Comparison of ENCODE assay signal across 1 cellular context in the genomic region with DNA sequence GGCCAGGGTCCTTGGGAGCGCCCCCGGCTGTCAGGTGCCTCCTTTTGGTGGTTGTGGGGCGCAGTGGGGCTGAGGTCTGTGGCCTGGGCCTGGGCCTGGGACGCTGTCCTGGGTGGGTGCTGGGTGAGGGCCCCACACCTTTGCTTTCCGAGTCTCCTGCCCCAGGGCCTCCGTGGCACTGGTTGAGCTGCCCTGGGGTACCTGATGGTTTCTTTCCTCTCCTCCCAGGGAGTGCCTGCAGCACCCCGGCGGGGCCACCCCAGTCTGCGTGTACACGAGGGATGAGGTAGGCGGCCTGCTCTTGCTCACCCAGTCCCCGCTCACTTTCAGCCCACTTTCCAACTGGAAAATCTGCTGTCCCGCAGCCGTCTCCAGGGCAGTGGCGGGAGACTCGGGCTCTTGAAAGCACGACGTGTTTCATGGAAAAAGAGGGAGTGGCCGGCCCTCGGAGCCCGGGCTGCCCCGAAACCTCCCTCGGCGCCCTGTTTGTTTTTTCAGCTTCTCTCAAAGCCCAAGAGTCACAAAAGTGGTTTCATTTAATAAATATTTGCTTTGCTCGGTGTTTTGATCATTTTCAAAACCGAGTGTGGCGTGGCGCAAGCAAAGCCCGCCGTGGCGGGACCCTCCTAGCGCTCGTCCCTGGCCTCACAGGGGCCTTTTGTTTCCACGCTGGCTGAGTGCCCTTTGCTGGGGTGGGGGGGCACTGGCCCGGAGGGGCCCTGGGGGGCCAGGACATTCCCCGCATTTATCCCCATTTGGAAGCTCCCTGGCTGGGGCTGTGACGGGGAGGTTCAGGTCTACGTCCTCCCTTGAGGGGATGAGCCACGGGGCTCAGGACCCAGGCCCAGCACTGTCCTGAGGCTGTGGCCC.
TF ChIP-seq lines count a peak whose summit lies in the region.

No MANE protein-coding gene starts in this region.

TF ChIP-seq in HepG2, 621 proteins besides CTCF, POLR2A, EP300 and RAD21 (continued from another document and continues in another):
- TF ChIP-seq ZBTB39 (CRISPR knock-in tag; IDR thresholded peaks at IDR 0.05) (no peak; the same call in none of the 2 replicates), ZNF20 (CRISPR knock-in tag; IDR thresholded peaks at IDR 0.05) (0 out of 2 replicates have a peak, but pooled peaks have one; percentile 36), ZNF460 (CRISPR knock-in tag; IDR thresholded peaks at IDR 0.05; ENCODE audit: borderline replicate concordance) (peak; percentile 44; the same call in 1 of the 2 replicates), ZNF431 (CRISPR knock-in tag; IDR thresholded peaks at IDR 0.05; ENCODE audit: borderline replicate concordance, low read depth) (no peak), MIER2 (CRISPR knock-in tag; IDR thresholded peaks at IDR 0.05) (0 out of 2 replicates have a peak, but pooled peaks have one; percentile 4), ZNF180 (CRISPR knock-in tag; IDR thresholded peaks at IDR 0.05; ENCODE audit: borderline replicate concordance, low read depth) (no peak), TSC22D2 (CRISPR knock-in tag; IDR thresholded peaks at IDR 0.05; ENCODE audit: borderline replicate concordance) (no peak; the same call in 1 of the 2 replicates), ZKSCAN8 (CRISPR knock-in tag; IDR thresholded peaks at IDR 0.05; ENCODE audit: borderline replicate concordance) (peak; percentile 16; the same call in 1 of the 2 replicates), SNAPC5 (CRISPR knock-in tag; IDR thresholded peaks at IDR 0.05; ENCODE audit: borderline replicate concordance) (0 out of 2 replicates have a peak, but pooled peaks have one; percentile 21), ZBTB42 (CRISPR knock-in tag; IDR thresholded peaks at IDR 0.05) (peak; percentile 35), SP4 (CRISPR knock-in tag; IDR thresholded peaks at IDR 0.05) (no peak), ISL2 (CRISPR knock-in tag; IDR thresholded peaks at IDR 0.05) (peak; percentile 96), ETS1 (CRISPR knock-in tag; IDR thresholded peaks at IDR 0.05) (peak; percentile 61; the same call in 1 of the 2 replicates), ZSCAN31 (CRISPR knock-in tag; IDR thresholded peaks at IDR 0.05; ENCODE audit: low read depth) (no peak), STAG1 (CRISPR knock-in tag; IDR thresholded peaks at IDR 0.05) (peak; percentile 10; the same call in 1 of the 2 replicates), HNRNPH1 (optimal IDR thresholded peaks at IDR 0.05; ENCODE audit: low read depth, low read length) (peak; percentile 34)
- TF ChIP-seq, protein P1, sequence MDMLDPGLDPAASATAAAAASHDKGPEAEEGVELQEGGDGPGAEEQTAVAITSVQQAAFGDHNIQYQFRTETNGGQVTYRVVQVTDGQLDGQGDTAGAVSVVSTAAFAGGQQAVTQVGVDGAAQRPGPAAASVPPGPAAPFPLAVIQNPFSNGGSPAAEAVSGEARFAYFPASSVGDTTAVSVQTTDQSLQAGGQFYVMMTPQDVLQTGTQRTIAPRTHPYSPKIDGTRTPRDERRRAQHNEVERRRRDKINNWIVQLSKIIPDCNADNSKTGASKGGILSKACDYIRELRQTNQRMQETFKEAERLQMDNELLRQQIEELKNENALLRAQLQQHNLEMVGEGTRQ (IDR thresholded peaks at IDR 0.05; ENCODE audit: low read depth, low read length): no peak
- TF ChIP-seq, protein P1 (CRISPR knock-in tag; IDR thresholded peaks at IDR 0.05; ENCODE audit: borderline replicate concordance): no peak
- TF ChIP-seq, protein P2, sequence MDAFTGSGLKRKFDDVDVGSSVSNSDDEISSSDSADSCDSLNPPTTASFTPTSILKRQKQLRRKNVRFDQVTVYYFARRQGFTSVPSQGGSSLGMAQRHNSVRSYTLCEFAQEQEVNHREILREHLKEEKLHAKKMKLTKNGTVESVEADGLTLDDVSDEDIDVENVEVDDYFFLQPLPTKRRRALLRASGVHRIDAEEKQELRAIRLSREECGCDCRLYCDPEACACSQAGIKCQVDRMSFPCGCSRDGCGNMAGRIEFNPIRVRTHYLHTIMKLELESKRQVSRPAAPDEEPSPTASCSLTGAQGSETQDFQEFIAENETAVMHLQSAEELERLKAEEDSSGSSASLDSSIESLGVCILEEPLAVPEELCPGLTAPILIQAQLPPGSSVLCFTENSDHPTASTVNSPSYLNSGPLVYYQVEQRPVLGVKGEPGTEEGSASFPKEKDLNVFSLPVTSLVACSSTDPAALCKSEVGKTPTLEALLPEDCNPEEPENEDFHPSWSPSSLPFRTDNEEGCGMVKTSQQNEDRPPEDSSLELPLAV (CRISPR knock-in tag; conservative IDR thresholded peaks at IDR 0.05; ENCODE audit: low read depth): no peak
- TF ChIP-seq, protein P3, sequence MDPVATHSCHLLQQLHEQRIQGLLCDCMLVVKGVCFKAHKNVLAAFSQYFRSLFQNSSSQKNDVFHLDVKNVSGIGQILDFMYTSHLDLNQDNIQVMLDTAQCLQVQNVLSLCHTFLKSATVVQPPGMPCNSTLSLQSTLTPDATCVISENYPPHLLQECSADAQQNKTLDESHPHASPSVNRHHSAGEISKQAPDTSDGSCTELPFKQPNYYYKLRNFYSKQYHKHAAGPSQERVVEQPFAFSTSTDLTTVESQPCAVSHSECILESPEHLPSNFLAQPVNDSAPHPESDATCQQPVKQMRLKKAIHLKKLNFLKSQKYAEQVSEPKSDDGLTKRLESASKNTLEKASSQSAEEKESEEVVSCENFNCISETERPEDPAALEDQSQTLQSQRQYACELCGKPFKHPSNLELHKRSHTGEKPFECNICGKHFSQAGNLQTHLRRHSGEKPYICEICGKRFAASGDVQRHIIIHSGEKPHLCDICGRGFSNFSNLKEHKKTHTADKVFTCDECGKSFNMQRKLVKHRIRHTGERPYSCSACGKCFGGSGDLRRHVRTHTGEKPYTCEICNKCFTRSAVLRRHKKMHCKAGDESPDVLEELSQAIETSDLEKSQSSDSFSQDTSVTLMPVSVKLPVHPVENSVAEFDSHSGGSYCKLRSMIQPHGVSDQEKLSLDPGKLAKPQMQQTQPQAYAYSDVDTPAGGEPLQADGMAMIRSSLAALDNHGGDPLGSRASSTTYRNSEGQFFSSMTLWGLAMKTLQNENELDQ (CRISPR knock-in tag; IDR thresholded peaks at IDR 0.05; ENCODE audit: borderline replicate concordance): peak; percentile 12; the same call in 1 of the 2 replicates
- TF ChIP-seq, protein P4, sequence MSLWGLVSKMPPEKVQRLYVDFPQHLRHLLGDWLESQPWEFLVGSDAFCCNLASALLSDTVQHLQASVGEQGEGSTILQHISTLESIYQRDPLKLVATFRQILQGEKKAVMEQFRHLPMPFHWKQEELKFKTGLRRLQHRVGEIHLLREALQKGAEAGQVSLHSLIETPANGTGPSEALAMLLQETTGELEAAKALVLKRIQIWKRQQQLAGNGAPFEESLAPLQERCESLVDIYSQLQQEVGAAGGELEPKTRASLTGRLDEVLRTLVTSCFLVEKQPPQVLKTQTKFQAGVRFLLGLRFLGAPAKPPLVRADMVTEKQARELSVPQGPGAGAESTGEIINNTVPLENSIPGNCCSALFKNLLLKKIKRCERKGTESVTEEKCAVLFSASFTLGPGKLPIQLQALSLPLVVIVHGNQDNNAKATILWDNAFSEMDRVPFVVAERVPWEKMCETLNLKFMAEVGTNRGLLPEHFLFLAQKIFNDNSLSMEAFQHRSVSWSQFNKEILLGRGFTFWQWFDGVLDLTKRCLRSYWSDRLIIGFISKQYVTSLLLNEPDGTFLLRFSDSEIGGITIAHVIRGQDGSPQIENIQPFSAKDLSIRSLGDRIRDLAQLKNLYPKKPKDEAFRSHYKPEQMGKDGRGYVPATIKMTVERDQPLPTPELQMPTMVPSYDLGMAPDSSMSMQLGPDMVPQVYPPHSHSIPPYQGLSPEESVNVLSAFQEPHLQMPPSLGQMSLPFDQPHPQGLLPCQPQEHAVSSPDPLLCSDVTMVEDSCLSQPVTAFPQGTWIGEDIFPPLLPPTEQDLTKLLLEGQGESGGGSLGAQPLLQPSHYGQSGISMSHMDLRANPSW (CRISPR knock-in tag; IDR thresholded peaks at IDR 0.05; ENCODE audit: borderline replicate concordance): no peak; the same call in 1 of the 2 replicates
- TF ChIP-seq, protein P5, sequence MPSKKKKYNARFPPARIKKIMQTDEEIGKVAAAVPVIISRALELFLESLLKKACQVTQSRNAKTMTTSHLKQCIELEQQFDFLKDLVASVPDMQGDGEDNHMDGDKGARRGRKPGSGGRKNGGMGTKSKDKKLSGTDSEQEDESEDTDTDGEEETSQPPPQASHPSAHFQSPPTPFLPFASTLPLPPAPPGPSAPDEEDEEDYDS (CRISPR knock-in tag; IDR thresholded peaks at IDR 0.05): peak; percentile 57; the same call in 1 of the 2 replicates
- TF ChIP-seq, protein P6, sequence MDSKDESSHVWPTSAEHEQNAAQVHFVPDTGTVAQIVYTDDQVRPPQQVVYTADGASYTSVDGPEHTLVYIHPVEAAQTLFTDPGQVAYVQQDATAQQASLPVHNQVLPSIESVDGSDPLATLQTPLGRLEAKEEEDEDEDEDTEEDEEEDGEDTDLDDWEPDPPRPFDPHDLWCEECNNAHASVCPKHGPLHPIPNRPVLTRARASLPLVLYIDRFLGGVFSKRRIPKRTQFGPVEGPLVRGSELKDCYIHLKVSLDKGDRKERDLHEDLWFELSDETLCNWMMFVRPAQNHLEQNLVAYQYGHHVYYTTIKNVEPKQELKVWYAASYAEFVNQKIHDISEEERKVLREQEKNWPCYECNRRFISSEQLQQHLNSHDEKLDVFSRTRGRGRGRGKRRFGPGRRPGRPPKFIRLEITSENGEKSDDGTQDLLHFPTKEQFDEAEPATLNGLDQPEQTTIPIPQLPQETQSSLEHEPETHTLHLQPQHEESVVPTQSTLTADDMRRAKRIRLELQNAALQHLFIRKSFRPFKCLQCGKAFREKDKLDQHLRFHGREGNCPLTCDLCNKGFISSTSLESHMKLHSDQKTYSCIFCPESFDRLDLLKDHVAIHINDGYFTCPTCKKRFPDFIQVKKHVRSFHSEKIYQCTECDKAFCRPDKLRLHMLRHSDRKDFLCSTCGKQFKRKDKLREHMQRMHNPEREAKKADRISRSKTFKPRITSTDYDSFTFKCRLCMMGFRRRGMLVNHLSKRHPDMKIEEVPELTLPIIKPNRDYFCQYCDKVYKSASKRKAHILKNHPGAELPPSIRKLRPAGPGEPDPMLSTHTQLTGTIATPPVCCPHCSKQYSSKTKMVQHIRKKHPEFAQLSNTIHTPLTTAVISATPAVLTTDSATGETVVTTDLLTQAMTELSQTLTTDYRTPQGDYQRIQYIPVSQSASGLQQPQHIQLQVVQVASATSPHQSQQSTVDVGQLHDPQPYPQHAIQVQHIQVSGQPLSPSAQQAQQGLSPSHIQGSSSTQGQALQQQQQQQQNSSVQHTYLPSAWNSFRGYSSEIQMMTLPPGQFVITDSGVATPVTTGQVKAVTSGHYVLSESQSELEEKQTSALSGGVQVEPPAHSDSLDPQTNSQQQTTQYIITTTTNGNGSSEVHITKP (CRISPR knock-in tag; IDR thresholded peaks at IDR 0.05; ENCODE audit: low read depth): peak; percentile 90
